Comparison of ENCODE assay signal across 16 cellular contexts in genomic region chr1:80882552-80882951, GRCh38.
A peak's percentile ranks its signal among the peaks of the same experiment; 100 is the strongest.
DNase-seq lines count a peak whose midpoint lies in the region; ATAC-seq and TF ChIP-seq lines count a peak whose summit lies in the region.
"Had no signal": no experiment of that assay in that cellular context is flagged by ENCODE, and none has a peak within 500 bp of the region (broad histone marks: within the 10 kb centered on the region; RNA-seq: fewer than 3 reads in every experiment).

No MANE protein-coding gene starts in this region.

- no peak overlapping the region for H3K23ac ChIP-seq in trophoblast cell (ENCODE audit: low read length)

- H3K4ac ChIP-seq in trophoblast cell (ENCODE audit: low read depth, low read length): no peak overlapping the region

- H2BK120ac ChIP-seq in trophoblast cell (ENCODE audit: insufficient read depth, low read length, poor library complexity): no peak overlapping the region

- H4K91ac ChIP-seq in trophoblast cell (ENCODE audit: low read depth, low read length): no peak overlapping the region

- no peak overlapping the region for H3K4me3 Mint-ChIP-seq in CD4-positive, alpha-beta T cell
- H3K4me3 Mint-ChIP-seq: activated CD4-positive, alpha-beta memory T cell treated with anti-CD3 and anti-CD28 coated beads, Interleukin-2, amount 10 ng/mL, durations not matched to agents 7 days and 5 days; CD8-positive, alpha-beta memory T cell; nephron had no signal

- H3K79me2 ChIP-seq in trophoblast cell (ENCODE audit: control insufficient read depth, insufficient read depth, low read length, poor library complexity): no peaks in the 10 kb centered on the region

- H3K27me3 ChIP-seq in trophoblast cell (ENCODE audit: insufficient read depth, low read length): no peaks in the 10 kb centered on the region
- H3K27me3 ChIP-seq in CD4-positive, alpha-beta T cell (ENCODE audit: control insufficient read depth, insufficient read depth, low read length): no peaks in the 10 kb centered on the region
- H3K27me3 ChIP-seq: esophagus squamous epithelium, spleen had no signal

- POLR2A ChIA-PET in CD4-positive, alpha-beta T cell (lab: Charles Lee): no interaction called here

- H3K27ac Mint-ChIP-seq in CD4-positive, alpha-beta T cell: no peak overlapping the region
- H3K27ac Mint-ChIP-seq: activated CD4-positive, alpha-beta memory T cell treated with anti-CD3 and anti-CD28 coated beads, Interleukin-2, amount 10 ng/mL, durations not matched to agents 7 days and 5 days; CD8-positive, alpha-beta memory T cell; nephron had no signal

- DNase-seq in GM03348 (ENCODE audit: low spot score): peak; percentile 6
- peak; percentile 12 for DNase-seq in fibroblast of villous mesenchyme (ENCODE audit: low read depth)
- peak; percentile 1 to 77 for DNase-seq in trophoblast cell
- DNase-seq in cortex of kidney (lab: John Stamatoyannopoulos, UW): no peak
- DNase-seq in CD4-positive, alpha-beta T cell: no peak
- DNase-seq: activated CD4-positive, alpha-beta memory T cell treated with anti-CD3 and anti-CD28 coated beads, Interleukin-2, amount 10 ng/mL, durations not matched to agents 7 days and 5 days; activated effector memory CD4-positive, alpha-beta T cell treated with anti-CD3 and anti-CD28 coated beads, Interleukin-2, amount 50 U/mL, for 16 hours; CD8-positive, alpha-beta memory T cell; cerebellar nuclear complex; esophagus squamous epithelium; MM.1S; spleen had no signal

- no peak overlapping the region for H2BK5ac ChIP-seq in trophoblast cell (ENCODE audit: low read depth, low read length, poor library complexity)

- H3K4me1 ChIP-seq in trophoblast cell (ENCODE audit: control insufficient read depth in 1 of 2, insufficient read depth in 2 of 2, low read length in 2 of 2): no peaks in the 10 kb centered on the region
- H3K4me1 ChIP-seq: esophagus squamous epithelium, spleen had no signal

- CTCF ChIA-PET in CD4-positive, alpha-beta T cell (lab: Charles Lee): no interaction called here

- no peaks in the 10 kb centered on the region for H3K79me1 ChIP-seq in trophoblast cell (ENCODE audit: low read length)

- H3K4me2 ChIP-seq in trophoblast cell (ENCODE audit: low read length): no peak overlapping the region

- H3K36me3 Mint-ChIP-seq in CD4-positive, alpha-beta T cell (ENCODE audit: low read depth): no peaks in the 10 kb centered on the region
- H3K36me3 Mint-ChIP-seq: CD8-positive, alpha-beta memory T cell had no signal

- ATAC-seq in SK-N-SH treated with all-trans-retinoic acid at 6 μM for 48 hours (no peak; the same call in 2 of the 3 replicates), HG03442 (IDR thresholded peaks at IDR 0.05; ENCODE audit: unreplicated experiment) (no peak), GM18519 (IDR thresholded peaks at IDR 0.05; ENCODE audit: low FRiP score, unreplicated experiment) (no peak)
- no peak for ATAC-seq in CD4-positive, alpha-beta T cell (ENCODE audit: poor library complexity)

- no peak overlapping the region for H3K27ac ChIP-seq in trophoblast cell (ENCODE audit: low read depth, low read length)
- no peak overlapping the region for H3K27ac ChIP-seq in CD4-positive, alpha-beta T cell (ENCODE audit: low read depth, low read length)
- H3K27ac ChIP-seq: esophagus squamous epithelium, spleen had no signal

- no CpG with 5 or more reads among the region's 3 CpGs for WGBS in trophoblast cell (ENCODE audit: extremely low coverage, insufficient coverage, insufficient read length)

- no peak overlapping the region for H2AK5ac ChIP-seq in trophoblast cell (ENCODE audit: low read length)

- H2AFZ ChIP-seq in trophoblast cell (ENCODE audit: insufficient read depth, low read length, poor library complexity): no peak overlapping the region

- peaks cover 2% of the 10 kb centered on the region for H3K9me3 Mint-ChIP-seq in CD4-positive, alpha-beta T cell
- H3K9me3 Mint-ChIP-seq: nephron had no signal

- H3K9me3 ChIP-seq in trophoblast cell (ENCODE audit: insufficient read depth, low read depth, low read length): no peaks in the 10 kb centered on the region
- no peaks in the 10 kb centered on the region for H3K9me3 ChIP-seq in CD4-positive, alpha-beta T cell (ENCODE audit: control insufficient read depth, low read length)
- H3K9me3 ChIP-seq: esophagus squamous epithelium, spleen had no signal

- no peaks in the 10 kb centered on the region for H3K27me3 Mint-ChIP-seq in CD4-positive, alpha-beta T cell
- H3K27me3 Mint-ChIP-seq: activated CD4-positive, alpha-beta memory T cell treated with anti-CD3 and anti-CD28 coated beads, Interleukin-2, amount 10 ng/mL, durations not matched to agents 7 days and 5 days; CD8-positive, alpha-beta memory T cell had no signal

- no peak overlapping the region for H4K8ac ChIP-seq in trophoblast cell (ENCODE audit: low read depth, low read length)

- H3K14ac ChIP-seq in trophoblast cell (ENCODE audit: low read length): no peak overlapping the region

- no peak overlapping the region for H2BK12ac ChIP-seq in trophoblast cell (ENCODE audit: low read length)

- H3K4me3 ChIP-seq in fibroblast of villous mesenchyme (ENCODE audit: low read depth, low read length): no peak overlapping the region
- no peak overlapping the region for H3K4me3 ChIP-seq in trophoblast cell (ENCODE audit: low read depth, low read length)
- H3K4me3 ChIP-seq: esophagus squamous epithelium, spleen had no signal

- no peak overlapping the region for H3K9ac ChIP-seq in trophoblast cell (ENCODE audit: low read length)

- H3K36me3 ChIP-seq in trophoblast cell (ENCODE audit: control insufficient read depth in 1 of 2, insufficient read depth in 2 of 2, low read length in 2 of 2): no peaks in the 10 kb centered on the region
- H3K36me3 ChIP-seq: esophagus squamous epithelium, spleen had no signal

- no peaks in the 10 kb centered on the region for H3K4me1 Mint-ChIP-seq in CD4-positive, alpha-beta T cell (ENCODE audit: low read depth)
- H3K4me1 Mint-ChIP-seq: activated CD4-positive, alpha-beta memory T cell treated with anti-CD3 and anti-CD28 coated beads, Interleukin-2, amount 10 ng/mL, durations not matched to agents 7 days and 5 days; CD8-positive, alpha-beta memory T cell; nephron had no signal

- TF ChIP-seq CTCF in fibroblast of villous mesenchyme (IDR thresholded peaks at IDR 0.05; ENCODE audit: insufficient read depth, low read depth, low read length): no peak
- TF ChIP-seq CTCF in CD4-positive, alpha-beta T cell (IDR thresholded peaks at IDR 0.05): no peak

- no peak overlapping the region for H3K18ac ChIP-seq in trophoblast cell (ENCODE audit: low read length)

- H4K12ac ChIP-seq in trophoblast cell (ENCODE audit: low read depth, low read length): no peak overlapping the region

- intact Hi-C loops in CD4-positive, alpha-beta T cell (cut with DNase I, micrococcal nuclease): no loop called here

TF ChIP-seq in SK-N-SH treated with all-trans-retinoic acid at 6 μM for 48 hours, 23 proteins besides CTCF, POLR2A, EP300 and RAD21:
- peak; percentile 82 for TF ChIP-seq ISL1 (CRISPR knock-in tag; IDR thresholded peaks at IDR 0.05)
- TF ChIP-seq CREB5 (CRISPR knock-in tag; IDR thresholded peaks at IDR 0.05; ENCODE audit: low read depth): no peak

Comparison
In these comparisons a context has a peak if more than half of its experiments do, and no peak if none do; other contexts are left out.
1. DNase-seq: peak in GM03348 (single experiment), fibroblast of villous mesenchyme (single experiment) and trophoblast cell (2 of 2); none in cortex of kidney (single experiment) and CD4-positive, alpha-beta T cell (0 of 10).